ENCODE assay signal across 11 cellular contexts in the genomic region with DNA sequence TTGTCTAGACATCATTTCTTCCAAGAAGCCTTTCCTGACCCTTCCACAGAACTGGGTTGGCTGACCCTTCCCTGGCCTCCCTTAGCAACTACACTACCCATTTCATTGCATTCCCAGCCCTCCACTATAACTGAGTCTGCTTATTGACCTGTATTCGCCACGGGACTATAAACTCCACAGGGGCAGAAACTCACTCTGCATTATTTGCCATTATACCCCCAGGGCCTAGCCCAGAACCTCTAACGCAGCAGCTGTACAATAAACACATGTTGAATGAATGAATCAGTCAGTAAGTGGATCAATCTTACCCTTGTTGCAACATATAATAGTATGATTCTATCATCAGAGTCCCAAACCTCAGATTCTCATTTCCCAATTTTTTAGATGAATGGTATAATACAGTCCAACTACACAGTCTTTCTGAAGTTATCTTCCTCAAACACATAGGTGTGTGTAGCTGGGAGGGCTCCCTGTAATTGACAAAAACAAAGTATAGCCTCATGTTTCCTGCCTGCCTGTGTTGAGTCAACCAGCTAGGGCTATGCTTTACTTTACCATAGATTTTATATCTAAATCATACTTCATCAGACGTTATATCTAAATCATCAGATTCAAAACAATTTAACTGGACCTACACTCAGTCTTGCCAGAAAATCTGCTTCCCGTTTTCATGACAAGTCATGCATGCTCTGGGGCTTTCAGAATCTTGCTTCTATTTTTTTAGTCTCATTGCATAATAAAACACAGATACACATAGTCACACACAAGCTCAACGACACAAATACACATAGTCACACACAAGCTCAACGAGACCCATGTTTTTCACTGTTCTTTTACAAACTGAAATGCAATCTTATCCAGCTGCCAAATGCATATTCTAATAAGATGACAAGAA.
DNase-seq lines count a peak whose midpoint lies in the region; FAIRE-seq and TF ChIP-seq lines count a peak whose summit lies in the region.
"Had no signal": no experiment of that assay in that cellular context is flagged by ENCODE, and none has a peak within 500 bp of the region (broad histone marks: within the 10 kb centered on the region; RNA-seq: fewer than 3 reads in every experiment).

No MANE protein-coding gene starts in this region.

- no peak for TF ChIP-seq POLR2A in uterus (IDR thresholded peaks at IDR 0.05)

- H3K27ac ChIP-seq in astrocyte (ENCODE audit: low read depth, low read length) (peak overlapping the region; percentile 29), hepatocyte (peak overlapping the region; percentile 8), uterus (peak overlapping the region; percentile 55 to 68), mesendoderm (ENCODE audit: low read depth, low read length) (no peak overlapping the region)

- H3K4me1 Mint-ChIP-seq in astrocyte (ENCODE audit: low read depth, unreplicated experiment) = peaks cover 7% of the 10 kb centered on the region
- H3K4me1 Mint-ChIP-seq: activated T-helper 17 cell treated with anti-CD3 and anti-CD28 coated beads, Interleukin-2, amount 50 U/mL, for 72 hours had no signal

- 68% methylated on average over 7 of the region's 7 CpGs for WGBS in hepatocyte (ENCODE audit: low lambda C conversion rate, missing lambda C conversion rate)
- WGBS in mesendoderm (ENCODE audit: extremely low coverage, insufficient coverage, low lambda C conversion rate) = no CpG with 5 or more reads among the region's 7 CpGs

- no peaks in the 10 kb centered on the region for H3K27me3 Mint-ChIP-seq in astrocyte (ENCODE audit: low read depth, unreplicated experiment)

- DNase-seq in M059J (ENCODE audit: low read depth) (peak; percentile 11), astrocyte (ENCODE audit: low read depth) (peak; percentile 65), hepatocyte (ENCODE audit: low spot score) (no peak), uterus (no peak), retina (no peak), mesendoderm (no peak), NCI-H1092 treated with DMSO at 0.1 percent for 48 hours (lab: John Stamatoyannopoulos, UW) (no peak)
- DNase-seq: NCI-H2107 had no signal

- H2BK15ac ChIP-seq in mesendoderm (replicated peaks; ENCODE audit: low read depth) = no peak overlapping the region

- H2AFZ ChIP-seq in astrocyte (ENCODE audit: low read depth, low read length) = no peak overlapping the region
- no peak overlapping the region for H2AFZ ChIP-seq in hepatocyte

- H3K4me3 Mint-ChIP-seq in astrocyte (ENCODE audit: unreplicated experiment) = no peak overlapping the region
- H3K4me3 Mint-ChIP-seq: activated T-helper 17 cell treated with anti-CD3 and anti-CD28 coated beads, Interleukin-2, amount 50 U/mL, for 72 hours; T-helper 1 cell treated with Interleukin-12 subunit alpha and Interleukin-12 subunit beta and Interleukin-4 antibody, amounts not matched to agents 30 μg/mL and 1 μg/mL, for 36 hours had no signal

- H3K79me1 ChIP-seq in mesendoderm (ENCODE audit: low read length) = no peaks in the 10 kb centered on the region

- H4K20me1 ChIP-seq in astrocyte (ENCODE audit: insufficient read depth, low read length) (no peaks in the 10 kb centered on the region), hepatocyte (ENCODE audit: insufficient read depth, poor library complexity, severe bottlenecking) (no peaks in the 10 kb centered on the region)

- H3K4ac ChIP-seq in mesendoderm (ENCODE audit: low read depth, low read length) = no peak overlapping the region

- peaks cover 27% of the 10 kb centered on the region for H3K4me1 ChIP-seq in astrocyte (ENCODE audit: insufficient read depth, low read length)
- H3K4me1 ChIP-seq in hepatocyte (ENCODE audit: insufficient read depth) = no peaks in the 10 kb centered on the region
- peaks cover 0 to 5% of the 10 kb centered on the region in 2 donors for H3K4me1 ChIP-seq in uterus
- H3K4me1 ChIP-seq in mesendoderm (ENCODE audit: control insufficient read depth, low read depth, low read length) = no peaks in the 10 kb centered on the region

- no peak overlapping the region for H3K23ac ChIP-seq in mesendoderm (ENCODE audit: low read length)

- H3K36me3 ChIP-seq in astrocyte (ENCODE audit: insufficient read depth, low read length) (no peaks in the 10 kb centered on the region), hepatocyte (replicated peaks; ENCODE audit: insufficient read depth, low read depth) (no peaks in the 10 kb centered on the region), uterus (no peaks in the 10 kb centered on the region), mesendoderm (ENCODE audit: control insufficient read depth, insufficient read depth, low read length) (no peaks in the 10 kb centered on the region)

- no peak overlapping the region for H2BK5ac ChIP-seq in mesendoderm (ENCODE audit: low read length)

- peak; percentile 52 for FAIRE-seq in astrocyte (lab: Jason Lieb, UNC)
- FAIRE-seq: endothelial cell of umbilical vein had no signal

- H3K79me2 ChIP-seq in astrocyte (ENCODE audit: insufficient read depth, low read length) (no peaks in the 10 kb centered on the region), hepatocyte (no peaks in the 10 kb centered on the region), mesendoderm (ENCODE audit: control insufficient read depth, insufficient read depth, low read length) (no peaks in the 10 kb centered on the region)

- no peak overlapping the region for H2BK120ac ChIP-seq in mesendoderm (ENCODE audit: low read depth, low read length)

- no peaks in the 10 kb centered on the region for H3K36me3 Mint-ChIP-seq in astrocyte (ENCODE audit: low read depth, unreplicated experiment)

- no peak overlapping the region for H3K56ac ChIP-seq in mesendoderm (ENCODE audit: low read length)

- no peaks in the 10 kb centered on the region for H3K9me3 Mint-ChIP-seq in astrocyte (ENCODE audit: unreplicated experiment)
- H3K9me3 Mint-ChIP-seq: activated T-helper 17 cell treated with anti-CD3 and anti-CD28 coated beads, Interleukin-2, amount 50 U/mL, for 72 hours; T-helper 1 cell treated with Interleukin-12 subunit alpha and Interleukin-12 subunit beta and Interleukin-4 antibody, amounts not matched to agents 30 μg/mL and 1 μg/mL, for 36 hours had no signal

- H3K4me2 ChIP-seq in astrocyte (ENCODE audit: low read length) = peak overlapping the region; percentile 62
- no peak overlapping the region for H3K4me2 ChIP-seq in hepatocyte
- H3K4me2 ChIP-seq in mesendoderm (ENCODE audit: low read length) = no peak overlapping the region

- no peaks in the 10 kb centered on the region for H3K27me3 ChIP-seq in astrocyte (ENCODE audit: insufficient read depth, low read length)
- H3K27me3 ChIP-seq in hepatocyte = no peaks in the 10 kb centered on the region
- no peaks in the 10 kb centered on the region for H3K27me3 ChIP-seq in uterus
- H3K27me3 ChIP-seq in mesendoderm (ENCODE audit: insufficient read depth, low read length, poor library complexity) = no peaks in the 10 kb centered on the region

- H4K8ac ChIP-seq in mesendoderm (ENCODE audit: low read depth, low read length) = no peak overlapping the region

- H3K4me3 ChIP-seq in astrocyte (ENCODE audit: insufficient read depth, low read depth, low read length) (no peak overlapping the region), hepatocyte (no peak overlapping the region), uterus (no peak overlapping the region), mesendoderm (ENCODE audit: low read length) (no peak overlapping the region)

- intact Hi-C loops in uterus (cut with DNase I; ENCODE audit: low total_unique reads) = no loop called here

- H3K9me3 ChIP-seq in astrocyte (ENCODE audit: insufficient read depth, low read depth, low read length) (no peaks in the 10 kb centered on the region), hepatocyte (ENCODE audit: low read depth) (no peaks in the 10 kb centered on the region), uterus (no peaks in the 10 kb centered on the region)

- no peak overlapping the region for H3K9ac ChIP-seq in astrocyte (ENCODE audit: low read length)
- H3K9ac ChIP-seq in mesendoderm (ENCODE audit: low read length) = no peak overlapping the region

- no peak overlapping the region for H3K27ac Mint-ChIP-seq in astrocyte (ENCODE audit: unreplicated experiment)
- H3K27ac Mint-ChIP-seq: activated T-helper 17 cell treated with anti-CD3 and anti-CD28 coated beads, Interleukin-2, amount 50 U/mL, for 72 hours; T-helper 1 cell treated with Interleukin-12 subunit alpha and Interleukin-12 subunit beta and Interleukin-4 antibody, amounts not matched to agents 30 μg/mL and 1 μg/mL, for 36 hours had no signal

- TF ChIP-seq CTCF in astrocyte (IDR thresholded peaks at IDR 0.05; ENCODE audit: insufficient read depth, low read depth, low read length) (no peak), hepatocyte (IDR thresholded peaks at IDR 0.05; ENCODE audit: poor library complexity) (no peak), uterus (IDR thresholded peaks at IDR 0.05) (no peak)

- no peak overlapping the region for H4K5ac ChIP-seq in mesendoderm (ENCODE audit: low read length)

- H2AK5ac ChIP-seq in mesendoderm (ENCODE audit: low read length) = no peak overlapping the region

- H3K9me2 ChIP-seq in hepatocyte (replicated peaks; ENCODE audit: insufficient read depth) = no peaks in the 10 kb centered on the region

- H3K18ac ChIP-seq in mesendoderm (ENCODE audit: low read length) = no peak overlapping the region

Comparison
In these comparisons a context has a peak if more than half of its experiments do, and no peak if none do; other contexts are left out.
1. DNase-seq: peak in M059J (single experiment) and astrocyte (single experiment); none in hepatocyte (single experiment), uterus (0 of 2), retina (single experiment), mesendoderm (single experiment) and NCI-H1092 treated with DMSO at 0.1 percent for 48 hours (single experiment).